15 cellular contexts compared by ENCODE assay signal in genomic region chr2:674319-674985, GRCh38. TPM values are rescaled to one million over a fixed set of nuclear protein-coding genes. Genes with fewer than 3 reads are reported as not detected.
DNase-seq lines count a peak whose midpoint lies in the region; ATAC-seq and TF ChIP-seq lines count a peak whose summit lies in the region.
"Had no signal": no experiment of that assay in that cellular context is flagged by ENCODE, and none has a peak within 500 bp of the region (broad histone marks: within the 10 kb centered on the region; RNA-seq: fewer than 3 reads in every experiment).

No MANE protein-coding gene starts in this region.

- H3K9me3 Mint-ChIP-seq in endothelial cell (ENCODE audit: unreplicated experiment), result no peaks in the 10 kb centered on the region
- H3K9me3 Mint-ChIP-seq in stimulated activated effector memory CD8-positive, alpha-beta T cell treated with anti-CD3 and anti-CD28 coated beads, Interleukin-12 subunit alpha, Interleukin-12 subunit beta, amount 100 ng/mL, for 72 hours, result no peaks in the 10 kb centered on the region

- H2AFZ ChIP-seq in mammary epithelial cell (ENCODE audit: low read depth, low read length), result no peak overlapping the region

- H3K27ac ChIP-seq in mammary epithelial cell (ENCODE audit: insufficient read depth, low read depth, low read length), result no peak overlapping the region
- H3K27ac ChIP-seq in breast epithelium, result no peak overlapping the region
- H3K27ac ChIP-seq in Panc1 (ENCODE audit: low read length), result 0 out of 2 replicates have a peak overlapping the region, but pooled peaks have one; percentile 7
- H3K27ac ChIP-seq: epithelial cell of prostate, psoas muscle had no signal

- H3K4me3 Mint-ChIP-seq in endothelial cell (ENCODE audit: unreplicated experiment), result peak overlapping the region; percentile 21
- H3K4me3 Mint-ChIP-seq in stimulated activated effector memory CD8-positive, alpha-beta T cell treated with anti-CD3 and anti-CD28 coated beads, Interleukin-12 subunit alpha, Interleukin-12 subunit beta, amount 100 ng/mL, for 72 hours, result peak overlapping the region; percentile 95

- peaks cover 7% of the 10 kb centered on the region for H3K36me3 ChIP-seq in mammary epithelial cell (ENCODE audit: insufficient read depth, low read length)
- peaks cover 2% of the 10 kb centered on the region for H3K36me3 ChIP-seq in breast epithelium
- H3K36me3 ChIP-seq in Panc1 (ENCODE audit: control insufficient read depth, insufficient read depth, low read length), result peaks cover 9% of the 10 kb centered on the region

- H3K36me3 Mint-ChIP-seq in endothelial cell (ENCODE audit: low read depth, unreplicated experiment), result peaks cover 16% of the 10 kb centered on the region
- H3K36me3 Mint-ChIP-seq in stimulated activated effector memory CD8-positive, alpha-beta T cell treated with anti-CD3 and anti-CD28 coated beads, Interleukin-12 subunit alpha, Interleukin-12 subunit beta, amount 100 ng/mL, for 72 hours, result peaks cover 71% of the 10 kb centered on the region

- H3K4me1 ChIP-seq in mammary epithelial cell (ENCODE audit: insufficient read depth, low read length), result peaks cover 25% of the 10 kb centered on the region
- no peaks in the 10 kb centered on the region for H3K4me1 ChIP-seq in breast epithelium
- peaks cover 21% of the 10 kb centered on the region for H3K4me1 ChIP-seq in Panc1 (ENCODE audit: control insufficient read depth, insufficient read depth, low read length)
- H3K4me1 ChIP-seq: BE2C had no signal

- H3K9me3 ChIP-seq in mammary epithelial cell (replicated peaks; ENCODE audit: insufficient read depth, low read length) (no peaks in the 10 kb centered on the region), breast epithelium (no peaks in the 10 kb centered on the region), Panc1 (ENCODE audit: control insufficient read depth, insufficient read depth, low read depth, low read length) (no peaks in the 10 kb centered on the region)
- H3K9me3 ChIP-seq: BE2C, psoas muscle had no signal

- no peak overlapping the region for H3K9ac ChIP-seq in mammary epithelial cell (ENCODE audit: insufficient read depth, low read length)

- WGBS in mammary epithelial cell (ENCODE audit: low coverage, missing lambda C conversion rate), result 94% methylated on average over 9 of the region's 9 CpGs

- in situ Hi-C loops in mammary epithelial cell (cut with MboI; ENCODE audit: low sequenced_read_pairs in 2 of 2) (no loop called here), Panc1 (cut with HindIII; ENCODE audit: low pct_unique_long_range_greater_than_20kb, low sequenced_read_pairs) (no loop called here)

- POLR2A ChIA-PET in Panc1 (lab: Charles Lee), result no interaction called here

- CTCF ChIA-PET in mammary epithelial cell (lab: Charles Lee; ENCODE audit: low non-redundant PET) (no interaction called here), Panc1 (lab: Charles Lee) (no interaction called here)

- no peaks in the 10 kb centered on the region for H4K20me1 ChIP-seq in mammary epithelial cell (ENCODE audit: insufficient read depth, low read length)

- dilution Hi-C loops in mammary epithelial cell (cut with HindIII; ENCODE audit: low sequenced_read_pairs), result no loop called here

- TF ChIP-seq CTCF in mammary epithelial cell (conservative IDR thresholded peaks at IDR 0.05 in 1 of 2, IDR thresholded peaks at IDR 0.05 in 1 of 2; ENCODE audit: extremely low read depth in 1 of 2, insufficient read depth in 1 of 2, low read depth in 1 of 2, low read length in 2 of 2) (no peak), breast epithelium (IDR thresholded peaks at IDR 0.05) (no peak), Panc1 (IDR thresholded peaks at IDR 0.05) (no peak), endothelial cell (IDR thresholded peaks at IDR 0.05; ENCODE audit: unreplicated experiment) (no peak)

- DNase-seq in mammary epithelial cell (no peak), breast epithelium (ENCODE audit: low spot score in 2 of 2) (no peak), Panc1 (ENCODE audit: low read depth, low spot score) (no peak), endothelial cell (ENCODE audit: low spot score) (no peak), NCI-H2171 treated with DMSO at 0.1 percent for 48 hours (lab: John Stamatoyannopoulos, UW) (no peak), COR-L47 (lab: John Stamatoyannopoulos, UW) (no peak)
- peak in 1 of 2 donors; percentile 46 for DNase-seq in stimulated activated effector memory CD8-positive, alpha-beta T cell treated with anti-CD3 and anti-CD28 coated beads, Interleukin-12 subunit alpha, Interleukin-12 subunit beta, amount 100 ng/mL, for 72 hours (ENCODE audit: low spot score in 2 of 2)
- DNase-seq: BE2C; mesendoderm; NCI-H2029 treated with DMSO at 0.1 percent for 48 hours; psoas muscle; stimulated activated naive CD4-positive, alpha-beta T cell; T-helper 1 cell had no signal

- H3K27me3 ChIP-seq in mammary epithelial cell (ENCODE audit: insufficient read depth, low read length) (no peaks in the 10 kb centered on the region), breast epithelium (no peaks in the 10 kb centered on the region), Panc1 (ENCODE audit: control insufficient read depth, insufficient read depth, low read length) (no peaks in the 10 kb centered on the region)
- H3K27me3 ChIP-seq: BE2C had no signal

- intact Hi-C loops in mammary epithelial cell (cut with micrococcal nuclease), result loop anchor here (10.0 kb wide), 1 partner anchor 380 kb away; no protein-coding TSS in a partner anchor
- intact Hi-C loops in breast epithelium (cut with DNase I; ENCODE audit: low total_unique reads), result no loop called here
- intact Hi-C loops in Panc1 (cut with micrococcal nuclease; ENCODE audit: unreplicated experiment), result no loop called here

- H3K4me3 ChIP-seq in mammary epithelial cell (replicated peaks in 1 of 3; ENCODE audit: insufficient read depth in 1 of 3, low read depth in 2 of 3, low read length in 3 of 3) (no peak overlapping the region), breast epithelium (no peak overlapping the region), Panc1 (ENCODE audit: low read depth in 2 of 2, low read length in 2 of 2) (no peak overlapping the region)
- H3K4me3 ChIP-seq: psoas muscle had no signal

- TF ChIP-seq POLR2A in breast epithelium (IDR thresholded peaks at IDR 0.05), result no peak

- BruUV-seq in mammary epithelial cell (replicated peaks; lab: Mats Ljungman, UMichigan), result TSS peak; percentile 16
- BruUV-seq in Panc1 (replicated peaks; lab: Mats Ljungman, UMichigan), result no TSS peak

- no peak for ATAC-seq in Panc1
- no peak for ATAC-seq in stimulated activated effector memory CD8-positive, alpha-beta T cell treated with anti-CD3 and anti-CD28 coated beads, Interleukin-12 subunit alpha, Interleukin-12 subunit beta, amount 100 ng/mL, for 72 hours
- no peak for ATAC-seq in HG03442 (IDR thresholded peaks at IDR 0.05; ENCODE audit: unreplicated experiment)
- ATAC-seq: psoas muscle had no signal

- H3K4me1 Mint-ChIP-seq in endothelial cell (ENCODE audit: unreplicated experiment), result peaks cover 48% of the 10 kb centered on the region
- H3K4me1 Mint-ChIP-seq in stimulated activated effector memory CD8-positive, alpha-beta T cell treated with anti-CD3 and anti-CD28 coated beads, Interleukin-12 subunit alpha, Interleukin-12 subunit beta, amount 100 ng/mL, for 72 hours, result peaks cover 66% of the 10 kb centered on the region

- H3K27ac Mint-ChIP-seq in endothelial cell (ENCODE audit: unreplicated experiment), result peak overlapping the region; percentile 14
- H3K27ac Mint-ChIP-seq in stimulated activated effector memory CD8-positive, alpha-beta T cell treated with anti-CD3 and anti-CD28 coated beads, Interleukin-12 subunit alpha, Interleukin-12 subunit beta, amount 100 ng/mL, for 72 hours, result peak overlapping the region; percentile 13

- peaks cover 51% of the 10 kb centered on the region for H3K79me2 ChIP-seq in mammary epithelial cell (ENCODE audit: insufficient read depth, low read length)

- no peak overlapping the region for H3K4me2 ChIP-seq in mammary epithelial cell (ENCODE audit: insufficient read depth, low read depth, low read length)

- peaks cover 17% of the 10 kb centered on the region for H3K27me3 Mint-ChIP-seq in endothelial cell (ENCODE audit: unreplicated experiment)

RNA-seq across cellular contexts. Expression of gene TMEM18, which starts 2.8 kb away (rescaled TPM):
- 10 to 100 TPM in 1 of 2 donors, 1 to 10 TPM in 1; 9.2 to 19.5 TPM for total RNA-seq in mammary epithelial cell
- 28.0 TPM for polyA plus RNA-seq in mammary epithelial cell
- 5.4 TPM for polyA minus RNA-seq in mammary epithelial cell
- 10 to 100 TPM; 17.7 to 34.6 (median 27.4) TPM for total RNA-seq in breast epithelium
- total RNA-seq in Panc1 (2021; ENCODE audit: unreplicated experiment), result 49.6 TPM
- polyA plus RNA-seq in Panc1 (2012; ENCODE audit: insufficient read length), result 56.4 TPM
- 26.3 TPM for total RNA-seq in endothelial cell (ENCODE audit: unreplicated experiment)
